In genomic region chr20:324177-325042, GRCh38 we compare ENCODE assay signal across 1 cellular context.
A peak's percentile ranks its signal among the peaks of the same experiment; 100 is the strongest.
TF ChIP-seq lines count a peak whose summit lies in the region.

No MANE protein-coding gene starts in this region.

TF ChIP-seq in HepG2, 621 proteins besides CTCF, POLR2A, EP300 and RAD21 (continued from another document and continues in another):
- TF ChIP-seq ZNF280D (CRISPR knock-in tag; IDR thresholded peaks at IDR 0.05) (peak; percentile 80; the same call in 1 of the 2 replicates), ZKSCAN8 (CRISPR knock-in tag; IDR thresholded peaks at IDR 0.05; ENCODE audit: borderline replicate concordance) (peak; percentile 75), MLLT10 (CRISPR knock-in tag; IDR thresholded peaks at IDR 0.05) (no peak), PAF1 (CRISPR knock-in tag; IDR thresholded peaks at IDR 0.05) (no peak), ZNF720 (CRISPR knock-in tag; IDR thresholded peaks at IDR 0.05) (peak; percentile 67; the same call in 1 of the 2 replicates), HNRNPLL (IDR thresholded peaks at IDR 0.05; ENCODE audit: low read depth, low read length, poor library complexity, severe bottlenecking) (peak; percentile 85), ZNF672 (CRISPR knock-in tag; IDR thresholded peaks at IDR 0.05) (peak; percentile 96; the same call in 1 of the 2 replicates), ZHX2 (IDR thresholded peaks at IDR 0.05; ENCODE audit: low read depth) (peak; percentile 84), ZHX2 (CRISPR knock-in tag; IDR thresholded peaks at IDR 0.05; ENCODE audit: borderline replicate concordance) (peak; percentile 89), SIN3A (IDR thresholded peaks at IDR 0.05; ENCODE audit: borderline replicate concordance, low read depth, low read length) (peak; percentile 78; the same call in 1 of the 2 replicates), ZNF224 (CRISPR knock-in tag; IDR thresholded peaks at IDR 0.05) (peak; percentile 95), MAF1 (CRISPR knock-in tag; IDR thresholded peaks at IDR 0.05; ENCODE audit: borderline replicate concordance) (peak; percentile 92), KDM4B (CRISPR knock-in tag; IDR thresholded peaks at IDR 0.05) (peak; percentile 74), ZMAT5 (CRISPR knock-in tag; IDR thresholded peaks at IDR 0.05; ENCODE audit: borderline replicate concordance, low read depth) (no peak), MXI1 (IDR thresholded peaks at IDR 0.05; ENCODE audit: borderline replicate concordance, low read depth, low read length) (peak; percentile 100), ATF3 (CRISPR knock-in tag; IDR thresholded peaks at IDR 0.05) (peak; percentile 79), HOXA5 (CRISPR knock-in tag; IDR thresholded peaks at IDR 0.05) (peak; percentile 77; the same call in 1 of the 2 replicates), STAT5B (CRISPR knock-in tag; IDR thresholded peaks at IDR 0.05) (peak; percentile 66; the same call in 1 of the 2 replicates), SNAPC2 (CRISPR knock-in tag; IDR thresholded peaks at IDR 0.05) (0 out of 2 replicates have a peak, but pooled peaks have one; percentile 62), MAX (IDR thresholded peaks at IDR 0.05) (peak; percentile 100), PBX2 (CRISPR knock-in tag; IDR thresholded peaks at IDR 0.05) (0 out of 2 replicates have a peak, but pooled peaks have one; percentile 16), ZNF124 (CRISPR knock-in tag; IDR thresholded peaks at IDR 0.05) (peak; percentile 72), SYNCRIP (IDR thresholded peaks at IDR 0.05; ENCODE audit: insufficient read depth, low read depth, low read length) (no peak), CENPX (CRISPR knock-in tag; IDR thresholded peaks at IDR 0.05) (no peak), CC2D1A (CRISPR knock-in tag; IDR thresholded peaks at IDR 0.05) (peak; percentile 93), TAF15 (IDR thresholded peaks at IDR 0.05; ENCODE audit: low read depth, low read length, poor library complexity, severe bottlenecking) (peak; percentile 96), HCFC1 (IDR thresholded peaks at IDR 0.05; ENCODE audit: low read depth, low read length) (no peak; the same call in 1 of the 2 replicates), CHD2 (IDR thresholded peaks at IDR 0.05; ENCODE audit: low read depth, low read length) (peak; percentile 57), ZBTB33 (CRISPR knock-in tag; IDR thresholded peaks at IDR 0.05) (peak; percentile 57; the same call in 1 of the 2 replicates), RXRB (CRISPR knock-in tag; IDR thresholded peaks at IDR 0.05; ENCODE audit: borderline replicate concordance) (peak; percentile 88), ELF1 (CRISPR knock-in tag; IDR thresholded peaks at IDR 0.05) (peak; percentile 56), ZEB1 (IDR thresholded peaks at IDR 0.05; ENCODE audit: insufficient replicate concordance, low read depth) (no peak), ZNF7 (CRISPR knock-in tag; IDR thresholded peaks at IDR 0.05) (no peak; the same call in 1 of the 2 replicates), JUND (CRISPR knock-in tag; IDR thresholded peaks at IDR 0.05) (peak; percentile 57; the same call in 1 of the 2 replicates), PREB (CRISPR knock-in tag; IDR thresholded peaks at IDR 0.05) (peak; percentile 84; the same call in 1 of the 2 replicates), DMAP1 (CRISPR knock-in tag; IDR thresholded peaks at IDR 0.05) (peak; percentile 100), ESRRA (CRISPR knock-in tag; IDR thresholded peaks at IDR 0.05; ENCODE audit: low read depth) (peak; percentile 99), ZBTB7A (CRISPR knock-in tag; IDR thresholded peaks at IDR 0.05) (peak; percentile 96), TCF7L2 (IDR thresholded peaks at IDR 0.05; ENCODE audit: low read depth, low read length) (no peak), ZNF615 (CRISPR knock-in tag; IDR thresholded peaks at IDR 0.05; ENCODE audit: borderline replicate concordance) (no peak), IKZF5 (CRISPR knock-in tag; IDR thresholded peaks at IDR 0.05) (peak; percentile 90), ZNF33A (CRISPR knock-in tag; IDR thresholded peaks at IDR 0.05; ENCODE audit: borderline replicate concordance) (no peak), TFDP1 (CRISPR knock-in tag; IDR thresholded peaks at IDR 0.05; ENCODE audit: borderline replicate concordance) (peak; percentile 98), ZNF816 (CRISPR knock-in tag; IDR thresholded peaks at IDR 0.05; ENCODE audit: borderline replicate concordance) (peak; percentile 96; the same call in 1 of the 2 replicates), ZFP1 (CRISPR knock-in tag; IDR thresholded peaks at IDR 0.05) (peak; percentile 85; the same call in 1 of the 2 replicates), BORCS8-MEF2B (CRISPR knock-in tag; IDR thresholded peaks at IDR 0.05) (peak; percentile 98), TBP (CRISPR knock-in tag; IDR thresholded peaks at IDR 0.05) (no peak; the same call in 1 of the 2 replicates), JDP2 (CRISPR knock-in tag; IDR thresholded peaks at IDR 0.05; ENCODE audit: borderline replicate concordance) (peak; percentile 91; the same call in 1 of the 2 replicates), FOXA3 (CRISPR knock-in tag; IDR thresholded peaks at IDR 0.05) (peak; percentile 87)
